ENCODE assay signal across 8 cellular contexts in genomic region chr9:114153761-114154596, GRCh38. TPM values are rescaled to one million over a fixed set of nuclear protein-coding genes. Genes with fewer than 3 reads are reported as not detected.
DNase-seq lines count a peak whose midpoint lies in the region; ATAC-seq and TF ChIP-seq lines count a peak whose summit lies in the region.

No MANE protein-coding gene starts in this region.

- 2 to 3% methylated on average over 16 to 35 of the region's 80 CpGs for WGBS in testis, 2 donors

- H3K9me3 ChIP-seq in iPS-18c (ENCODE audit: control insufficient read depth, insufficient read depth, low read length) (no peaks in the 10 kb centered on the region), testis (no peaks in the 10 kb centered on the region)

- peaks cover 42% of the 10 kb centered on the region for H3K27me3 Mint-ChIP-seq in T-helper 2 cell treated with Interferon-gamma antibody and Interleukin-4, amounts not matched to agents 5 μg/mL and 100 μg/mL, for 36 hours (ENCODE audit: low read depth)
- H3K27me3 Mint-ChIP-seq in activated T-helper 1 cell treated with anti-CD3 and anti-CD28 coated beads, Interleukin-12 subunit alpha, Interleukin-12 subunit beta, Interleukin-2, Interleukin-4 antibody, amounts not matched to agents 30 ng/mL and 10 ng/mL and 1 ng/mL, durations not matched to agents 14 hours and 24 hours and 36 hours (ENCODE audit: insufficient read depth): peaks cover 49% of the 10 kb centered on the region

- H3K4me1 Mint-ChIP-seq in T-helper 2 cell treated with Interferon-gamma antibody and Interleukin-4, amounts not matched to agents 5 μg/mL and 100 μg/mL, for 36 hours (ENCODE audit: low read depth): peaks cover 7% of the 10 kb centered on the region
- H3K4me1 Mint-ChIP-seq in activated T-helper 1 cell treated with anti-CD3 and anti-CD28 coated beads, Interleukin-12 subunit alpha, Interleukin-12 subunit beta, Interleukin-2, Interleukin-4 antibody, amounts not matched to agents 30 ng/mL and 10 ng/mL and 1 ng/mL, durations not matched to agents 14 hours and 24 hours and 36 hours (ENCODE audit: low read depth): peaks cover 16% of the 10 kb centered on the region

- no peak for TF ChIP-seq CTCF in testis (IDR thresholded peaks at IDR 0.05)

- no peak overlapping the region for H3K27ac Mint-ChIP-seq in T-helper 2 cell treated with Interferon-gamma antibody and Interleukin-4, amounts not matched to agents 5 μg/mL and 100 μg/mL, for 36 hours
- peak overlapping the region; percentile 65 for H3K27ac Mint-ChIP-seq in activated T-helper 1 cell treated with anti-CD3 and anti-CD28 coated beads, Interleukin-12 subunit alpha, Interleukin-12 subunit beta, Interleukin-2, Interleukin-4 antibody, amounts not matched to agents 30 ng/mL and 10 ng/mL and 1 ng/mL, durations not matched to agents 14 hours and 24 hours and 36 hours

- ATAC-seq in HG03460 (IDR thresholded peaks at IDR 0.05; ENCODE audit: unreplicated experiment): no peak

- peaks cover 15% of the 10 kb centered on the region for H3K4me1 ChIP-seq in testis

- DNase-seq in T-helper 2 cell treated with Interferon-gamma antibody and Interleukin-4, amounts not matched to agents 5 μg/mL and 100 μg/mL, for 36 hours (ENCODE audit: low spot score): no peak
- no peak for DNase-seq in T-helper 2 cell
- no peak for DNase-seq in activated T-helper 1 cell treated with anti-CD3 and anti-CD28 coated beads, Interleukin-12 subunit alpha, Interleukin-12 subunit beta, Interleukin-2, Interleukin-4 antibody, amounts not matched to agents 30 ng/mL and 10 ng/mL and 1 ng/mL, durations not matched to agents 14 hours and 24 hours and 36 hours (ENCODE audit: low spot score)
- no peak for DNase-seq in testis
- DNase-seq in NCI-H510A (lab: John Stamatoyannopoulos, UW): no peak
- DNase-seq in dermis blood vessel endothelial cell: no peak

- peak overlapping the region; percentile 45 for H3K4me3 Mint-ChIP-seq in T-helper 2 cell treated with Interferon-gamma antibody and Interleukin-4, amounts not matched to agents 5 μg/mL and 100 μg/mL, for 36 hours
- H3K4me3 Mint-ChIP-seq in activated T-helper 1 cell treated with anti-CD3 and anti-CD28 coated beads, Interleukin-12 subunit alpha, Interleukin-12 subunit beta, Interleukin-2, Interleukin-4 antibody, amounts not matched to agents 30 ng/mL and 10 ng/mL and 1 ng/mL, durations not matched to agents 14 hours and 24 hours and 36 hours: peak overlapping the region; percentile 76

- no peak overlapping the region for H3K27ac ChIP-seq in testis

- H3K4me3 ChIP-seq in iPS-18c (ENCODE audit: insufficient read depth, low read depth, low read length): peak overlapping the region; percentile 77
- peak overlapping the region; percentile 29 for H3K4me3 ChIP-seq in testis

- H3K36me3 ChIP-seq in testis (ENCODE audit: low read depth, missing control alignments): no peaks in the 10 kb centered on the region

- no peaks in the 10 kb centered on the region for H3K9me3 Mint-ChIP-seq in T-helper 2 cell treated with Interferon-gamma antibody and Interleukin-4, amounts not matched to agents 5 μg/mL and 100 μg/mL, for 36 hours
- no peaks in the 10 kb centered on the region for H3K9me3 Mint-ChIP-seq in activated T-helper 1 cell treated with anti-CD3 and anti-CD28 coated beads, Interleukin-12 subunit alpha, Interleukin-12 subunit beta, Interleukin-2, Interleukin-4 antibody, amounts not matched to agents 30 ng/mL and 10 ng/mL and 1 ng/mL, durations not matched to agents 14 hours and 24 hours and 36 hours

- no peak for TF ChIP-seq POLR2A in testis (IDR thresholded peaks at IDR 0.05)

- intact Hi-C loops in activated T-helper 1 cell treated with anti-CD3 and anti-CD28 coated beads, Interleukin-12 subunit alpha, Interleukin-12 subunit beta, Interleukin-2, Interleukin-4 antibody, amounts not matched to agents 30 ng/mL and 10 ng/mL and 1 ng/mL, durations not matched to agents 14 hours and 24 hours and 36 hours (cut with micrococcal nuclease): loop anchor here (10.0 kb wide), 2 partner anchors 351 to 501 kb away; partner anchors contain the start of genes TEX53 and WHRN
- intact Hi-C loops in testis (cut with DNase I; ENCODE audit: low total_unique reads): no loop called here

- no peaks in the 10 kb centered on the region for H3K27me3 ChIP-seq in testis

- H3K36me3 Mint-ChIP-seq in T-helper 2 cell treated with Interferon-gamma antibody and Interleukin-4, amounts not matched to agents 5 μg/mL and 100 μg/mL, for 36 hours (ENCODE audit: low read depth): no peaks in the 10 kb centered on the region
- H3K36me3 Mint-ChIP-seq in activated T-helper 1 cell treated with anti-CD3 and anti-CD28 coated beads, Interleukin-12 subunit alpha, Interleukin-12 subunit beta, Interleukin-2, Interleukin-4 antibody, amounts not matched to agents 30 ng/mL and 10 ng/mL and 1 ng/mL, durations not matched to agents 14 hours and 24 hours and 36 hours (ENCODE audit: low read depth): peaks cover 2% of the 10 kb centered on the region

RNA-seq across cellular contexts. Expression of gene COL27A1, which starts 1.4 kb away (rescaled TPM):
- total RNA-seq in activated T-helper 1 cell treated with anti-CD3 and anti-CD28 coated beads, Interleukin-12 subunit alpha, Interleukin-12 subunit beta, Interleukin-2, Interleukin-4 antibody, amounts not matched to agents 30 ng/mL and 10 ng/mL and 1 ng/mL, durations not matched to agents 14 hours and 24 hours and 36 hours: 6.1 and 7.4 TPM in 2 replicates
- total RNA-seq in testis (10 to 100 TPM; 25.7 to 68.8 TPM), dermis blood vessel endothelial cell (3.3 and 6.0 TPM in 2 replicates)
- 9.3 TPM for polyA plus RNA-seq in testis (ENCODE audit: insufficient read depth, low read depth, low replicate concordance)

RNA-seq across cellular contexts. Expression of gene KIF12, which starts 54.9 kb away (rescaled TPM):
- not detected in 2 replicates for total RNA-seq in activated T-helper 1 cell treated with anti-CD3 and anti-CD28 coated beads, Interleukin-12 subunit alpha, Interleukin-12 subunit beta, Interleukin-2, Interleukin-4 antibody, amounts not matched to agents 30 ng/mL and 10 ng/mL and 1 ng/mL, durations not matched to agents 14 hours and 24 hours and 36 hours
- 1 to 10 TPM; 5.4 to 9.2 TPM for total RNA-seq in testis
- polyA plus RNA-seq in testis (ENCODE audit: insufficient read depth, low read depth, low replicate concordance): 7.1 TPM
- total RNA-seq in dermis blood vessel endothelial cell: 0.14 and 0.17 TPM in 2 replicates
